ENCODE assay signal across 1 cellular context in the genomic region with DNA sequence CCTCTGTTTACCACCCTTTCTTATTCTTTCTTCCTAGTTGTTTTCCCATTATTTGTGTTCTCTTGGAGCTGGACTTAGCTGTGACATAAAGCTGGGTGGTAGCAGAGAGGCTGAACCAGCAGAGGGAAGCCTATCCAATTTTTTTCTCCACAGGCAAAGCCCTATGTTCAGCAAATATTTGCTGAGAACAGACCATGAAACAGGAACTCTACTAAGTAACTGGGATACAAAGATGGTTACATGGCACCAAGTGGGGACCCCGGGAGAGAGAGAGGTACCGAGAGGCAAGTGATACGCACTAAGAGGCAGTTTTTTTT.
TF ChIP-seq lines count a peak whose summit lies in the region.

No MANE protein-coding gene starts in this region.

TF ChIP-seq in WTC11, 78 proteins besides CTCF, POLR2A, EP300 and RAD21 (continued from another document):
- TF ChIP-seq, protein P1, sequence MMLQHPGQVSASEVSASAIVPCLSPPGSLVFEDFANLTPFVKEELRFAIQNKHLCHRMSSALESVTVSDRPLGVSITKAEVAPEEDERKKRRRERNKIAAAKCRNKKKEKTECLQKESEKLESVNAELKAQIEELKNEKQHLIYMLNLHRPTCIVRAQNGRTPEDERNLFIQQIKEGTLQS (CRISPR knock-in tag; conservative IDR thresholded peaks at IDR 0.05): no peak
- TF ChIP-seq, protein P2, sequence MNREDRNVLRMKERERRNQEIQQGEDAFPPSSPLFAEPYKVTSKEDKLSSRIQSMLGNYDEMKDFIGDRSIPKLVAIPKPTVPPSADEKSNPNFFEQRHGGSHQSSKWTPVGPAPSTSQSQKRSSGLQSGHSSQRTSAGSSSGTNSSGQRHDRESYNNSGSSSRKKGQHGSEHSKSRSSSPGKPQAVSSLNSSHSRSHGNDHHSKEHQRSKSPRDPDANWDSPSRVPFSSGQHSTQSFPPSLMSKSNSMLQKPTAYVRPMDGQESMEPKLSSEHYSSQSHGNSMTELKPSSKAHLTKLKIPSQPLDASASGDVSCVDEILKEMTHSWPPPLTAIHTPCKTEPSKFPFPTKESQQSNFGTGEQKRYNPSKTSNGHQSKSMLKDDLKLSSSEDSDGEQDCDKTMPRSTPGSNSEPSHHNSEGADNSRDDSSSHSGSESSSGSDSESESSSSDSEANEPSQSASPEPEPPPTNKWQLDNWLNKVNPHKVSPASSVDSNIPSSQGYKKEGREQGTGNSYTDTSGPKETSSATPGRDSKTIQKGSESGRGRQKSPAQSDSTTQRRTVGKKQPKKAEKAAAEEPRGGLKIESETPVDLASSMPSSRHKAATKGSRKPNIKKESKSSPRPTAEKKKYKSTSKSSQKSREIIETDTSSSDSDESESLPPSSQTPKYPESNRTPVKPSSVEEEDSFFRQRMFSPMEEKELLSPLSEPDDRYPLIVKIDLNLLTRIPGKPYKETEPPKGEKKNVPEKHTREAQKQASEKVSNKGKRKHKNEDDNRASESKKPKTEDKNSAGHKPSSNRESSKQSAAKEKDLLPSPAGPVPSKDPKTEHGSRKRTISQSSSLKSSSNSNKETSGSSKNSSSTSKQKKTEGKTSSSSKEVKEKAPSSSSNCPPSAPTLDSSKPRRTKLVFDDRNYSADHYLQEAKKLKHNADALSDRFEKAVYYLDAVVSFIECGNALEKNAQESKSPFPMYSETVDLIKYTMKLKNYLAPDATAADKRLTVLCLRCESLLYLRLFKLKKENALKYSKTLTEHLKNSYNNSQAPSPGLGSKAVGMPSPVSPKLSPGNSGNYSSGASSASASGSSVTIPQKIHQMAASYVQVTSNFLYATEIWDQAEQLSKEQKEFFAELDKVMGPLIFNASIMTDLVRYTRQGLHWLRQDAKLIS (CRISPR knock-in tag; IDR thresholded peaks at IDR 0.05; ENCODE audit: borderline replicate concordance): no peak
- TF ChIP-seq ZNF416 (CRISPR knock-in tag; IDR thresholded peaks at IDR 0.05): no peak
- no peak for TF ChIP-seq ZNF138 (CRISPR knock-in tag; conservative IDR thresholded peaks at IDR 0.05)
- TF ChIP-seq, protein P3, sequence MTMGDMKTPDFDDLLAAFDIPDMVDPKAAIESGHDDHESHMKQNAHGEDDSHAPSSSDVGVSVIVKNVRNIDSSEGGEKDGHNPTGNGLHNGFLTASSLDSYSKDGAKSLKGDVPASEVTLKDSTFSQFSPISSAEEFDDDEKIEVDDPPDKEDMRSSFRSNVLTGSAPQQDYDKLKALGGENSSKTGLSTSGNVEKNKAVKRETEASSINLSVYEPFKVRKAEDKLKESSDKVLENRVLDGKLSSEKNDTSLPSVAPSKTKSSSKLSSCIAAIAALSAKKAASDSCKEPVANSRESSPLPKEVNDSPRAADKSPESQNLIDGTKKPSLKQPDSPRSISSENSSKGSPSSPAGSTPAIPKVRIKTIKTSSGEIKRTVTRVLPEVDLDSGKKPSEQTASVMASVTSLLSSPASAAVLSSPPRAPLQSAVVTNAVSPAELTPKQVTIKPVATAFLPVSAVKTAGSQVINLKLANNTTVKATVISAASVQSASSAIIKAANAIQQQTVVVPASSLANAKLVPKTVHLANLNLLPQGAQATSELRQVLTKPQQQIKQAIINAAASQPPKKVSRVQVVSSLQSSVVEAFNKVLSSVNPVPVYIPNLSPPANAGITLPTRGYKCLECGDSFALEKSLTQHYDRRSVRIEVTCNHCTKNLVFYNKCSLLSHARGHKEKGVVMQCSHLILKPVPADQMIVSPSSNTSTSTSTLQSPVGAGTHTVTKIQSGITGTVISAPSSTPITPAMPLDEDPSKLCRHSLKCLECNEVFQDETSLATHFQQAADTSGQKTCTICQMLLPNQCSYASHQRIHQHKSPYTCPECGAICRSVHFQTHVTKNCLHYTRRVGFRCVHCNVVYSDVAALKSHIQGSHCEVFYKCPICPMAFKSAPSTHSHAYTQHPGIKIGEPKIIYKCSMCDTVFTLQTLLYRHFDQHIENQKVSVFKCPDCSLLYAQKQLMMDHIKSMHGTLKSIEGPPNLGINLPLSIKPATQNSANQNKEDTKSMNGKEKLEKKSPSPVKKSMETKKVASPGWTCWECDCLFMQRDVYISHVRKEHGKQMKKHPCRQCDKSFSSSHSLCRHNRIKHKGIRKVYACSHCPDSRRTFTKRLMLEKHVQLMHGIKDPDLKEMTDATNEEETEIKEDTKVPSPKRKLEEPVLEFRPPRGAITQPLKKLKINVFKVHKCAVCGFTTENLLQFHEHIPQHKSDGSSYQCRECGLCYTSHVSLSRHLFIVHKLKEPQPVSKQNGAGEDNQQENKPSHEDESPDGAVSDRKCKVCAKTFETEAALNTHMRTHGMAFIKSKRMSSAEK (CRISPR knock-in tag; IDR thresholded peaks at IDR 0.05; ENCODE audit: borderline replicate concordance): no peak
- TF ChIP-seq, protein P4, sequence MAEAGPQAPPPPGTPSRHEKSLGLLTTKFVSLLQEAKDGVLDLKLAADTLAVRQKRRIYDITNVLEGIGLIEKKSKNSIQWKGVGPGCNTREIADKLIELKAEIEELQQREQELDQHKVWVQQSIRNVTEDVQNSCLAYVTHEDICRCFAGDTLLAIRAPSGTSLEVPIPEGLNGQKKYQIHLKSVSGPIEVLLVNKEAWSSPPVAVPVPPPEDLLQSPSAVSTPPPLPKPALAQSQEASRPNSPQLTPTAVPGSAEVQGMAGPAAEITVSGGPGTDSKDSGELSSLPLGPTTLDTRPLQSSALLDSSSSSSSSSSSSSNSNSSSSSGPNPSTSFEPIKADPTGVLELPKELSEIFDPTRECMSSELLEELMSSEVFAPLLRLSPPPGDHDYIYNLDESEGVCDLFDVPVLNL (CRISPR knock-in tag; IDR thresholded peaks at IDR 0.05; ENCODE audit: borderline replicate concordance, low read depth): no peak
- no peak for TF ChIP-seq CREM (CRISPR knock-in tag; IDR thresholded peaks at IDR 0.05)
- TF ChIP-seq KAT7 (CRISPR knock-in tag; IDR thresholded peaks at IDR 0.05; ENCODE audit: borderline replicate concordance): no peak
- TF ChIP-seq, protein P5, sequence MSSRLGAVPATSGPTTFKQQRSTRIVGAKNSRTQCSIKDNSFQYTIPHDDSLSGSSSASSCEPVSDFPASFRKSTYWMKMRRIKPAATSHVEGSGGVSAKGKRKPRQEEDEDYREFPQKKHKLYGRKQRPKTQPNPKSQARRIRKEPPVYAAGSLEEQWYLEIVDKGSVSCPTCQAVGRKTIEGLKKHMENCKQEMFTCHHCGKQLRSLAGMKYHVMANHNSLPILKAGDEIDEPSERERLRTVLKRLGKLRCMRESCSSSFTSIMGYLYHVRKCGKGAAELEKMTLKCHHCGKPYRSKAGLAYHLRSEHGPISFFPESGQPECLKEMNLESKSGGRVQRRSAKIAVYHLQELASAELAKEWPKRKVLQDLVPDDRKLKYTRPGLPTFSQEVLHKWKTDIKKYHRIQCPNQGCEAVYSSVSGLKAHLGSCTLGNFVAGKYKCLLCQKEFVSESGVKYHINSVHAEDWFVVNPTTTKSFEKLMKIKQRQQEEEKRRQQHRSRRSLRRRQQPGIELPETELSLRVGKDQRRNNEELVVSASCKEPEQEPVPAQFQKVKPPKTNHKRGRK (CRISPR knock-in tag; IDR thresholded peaks at IDR 0.05; ENCODE audit: borderline replicate concordance): no peak
- TF ChIP-seq FOXK1 (CRISPR knock-in tag; IDR thresholded peaks at IDR 0.05): no peak
- no peak for TF ChIP-seq NR2C2 (CRISPR knock-in tag; IDR thresholded peaks at IDR 0.05)
- TF ChIP-seq, protein P6, sequence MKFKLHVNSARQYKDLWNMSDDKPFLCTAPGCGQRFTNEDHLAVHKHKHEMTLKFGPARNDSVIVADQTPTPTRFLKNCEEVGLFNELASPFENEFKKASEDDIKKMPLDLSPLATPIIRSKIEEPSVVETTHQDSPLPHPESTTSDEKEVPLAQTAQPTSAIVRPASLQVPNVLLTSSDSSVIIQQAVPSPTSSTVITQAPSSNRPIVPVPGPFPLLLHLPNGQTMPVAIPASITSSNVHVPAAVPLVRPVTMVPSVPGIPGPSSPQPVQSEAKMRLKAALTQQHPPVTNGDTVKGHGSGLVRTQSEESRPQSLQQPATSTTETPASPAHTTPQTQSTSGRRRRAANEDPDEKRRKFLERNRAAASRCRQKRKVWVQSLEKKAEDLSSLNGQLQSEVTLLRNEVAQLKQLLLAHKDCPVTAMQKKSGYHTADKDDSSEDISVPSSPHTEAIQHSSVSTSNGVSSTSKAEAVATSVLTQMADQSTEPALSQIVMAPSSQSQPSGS (CRISPR knock-in tag; IDR thresholded peaks at IDR 0.05; ENCODE audit: borderline replicate concordance, low read depth): no peak
